ENCODE assay signal across 14 cellular contexts in genomic region chr6:45631396-45631795, GRCh38.
DNase-seq lines count a peak whose midpoint lies in the region; ATAC-seq and TF ChIP-seq lines count a peak whose summit lies in the region.
"Had no signal": no experiment of that assay in that cellular context is flagged by ENCODE, and none has a peak within 500 bp of the region (broad histone marks: within the 10 kb centered on the region; RNA-seq: fewer than 3 reads in every experiment).

No MANE protein-coding gene starts in this region.

- no peak overlapping the region for H3K4me3 ChIP-seq in AG10803 (ENCODE audit: low read length)
- no peak overlapping the region for H3K4me3 ChIP-seq in RWPE2 (ENCODE audit: severe bottlenecking)
- no peak overlapping the region for H3K4me3 ChIP-seq in ovary
- H3K4me3 ChIP-seq: lung had no signal

- ATAC-seq in RWPE2 (ENCODE audit: low read depth), result peak; percentile 87
- ATAC-seq in foreskin keratinocyte, result peak; percentile 52
- ATAC-seq: activated naive CD8-positive, alpha-beta T cell treated with anti-CD3 and anti-CD28 coated beads, Interleukin-2, amount 50 U/mL, for 24 hours; stimulated activated naive CD8-positive, alpha-beta T cell treated with anti-CD3 and anti-CD28 coated beads, Interleukin-15, amount 100 ng/mL, for 72 hours had no signal

- no peak for TF ChIP-seq EP300 in ovary (IDR thresholded peaks at IDR 0.05)

- H3K9me3 ChIP-seq in RWPE2 (ENCODE audit: severe bottlenecking) (no peaks in the 10 kb centered on the region), ovary (no peaks in the 10 kb centered on the region)

- TF ChIP-seq CTCF in AG10803 (conservative IDR thresholded peaks at IDR 0.05; ENCODE audit: low read length), result no peak
- no peak for TF ChIP-seq CTCF in RWPE2 (IDR thresholded peaks at IDR 0.05; ENCODE audit: poor library complexity, severe bottlenecking)
- TF ChIP-seq CTCF in foreskin keratinocyte (conservative IDR thresholded peaks at IDR 0.05), result no peak
- TF ChIP-seq CTCF in ovary (IDR thresholded peaks at IDR 0.05), result no peak

- DNase-seq in AG10803 (ENCODE audit: low read depth), result peak; percentile 70
- DNase-seq in H4 (ENCODE audit: low spot score), result peak; percentile 56
- no peak for DNase-seq in RWPE2 (ENCODE audit: low spot score)
- DNase-seq in foreskin keratinocyte, result peak; percentile 70 to 92
- no peak for DNase-seq in NCI-H226
- no peak for DNase-seq in ovary
- no peak for DNase-seq in mucosa of gallbladder (ENCODE audit: low spot score)
- DNase-seq in A172 (ENCODE audit: low spot score), result no peak
- DNase-seq: activated gamma-delta T cell treated with Interleukin-2 at 50 U/mL for 16 hours; activated naive CD8-positive, alpha-beta T cell treated with anti-CD3 and anti-CD28 coated beads, Interleukin-2, amount 50 U/mL, for 24 hours; GDM1; NCI-H2029 treated with DMSO at 0.1 percent for 48 hours; stimulated activated naive CD8-positive, alpha-beta T cell treated with anti-CD3 and anti-CD28 coated beads, Interleukin-15, amount 100 ng/mL, for 72 hours had no signal

- WGBS in ovary, 3 donors, result 83 to 92% (median 87%) methylated on average over 3 of the region's 3 CpGs

- H3K27me3 ChIP-seq in RWPE2 (ENCODE audit: insufficient read depth, poor library complexity, severe bottlenecking) (no peaks in the 10 kb centered on the region), foreskin keratinocyte (peaks cover 2% of the 10 kb centered on the region), ovary (no peaks in the 10 kb centered on the region)

- H3K27ac ChIP-seq in RWPE2 (ENCODE audit: poor library complexity, severe bottlenecking), result peak overlapping the region; percentile 7
- no peak overlapping the region for H3K27ac ChIP-seq in foreskin keratinocyte
- no peak overlapping the region for H3K27ac ChIP-seq in ovary

- no peak for TF ChIP-seq POLR2A in ovary (IDR thresholded peaks at IDR 0.05)

- H3K4me1 ChIP-seq in RWPE2 (ENCODE audit: insufficient read depth, poor library complexity, severe bottlenecking) (peaks cover 22% of the 10 kb centered on the region), foreskin keratinocyte (no peaks in the 10 kb centered on the region), ovary (ENCODE audit: insufficient read depth) (peaks cover 4% of the 10 kb centered on the region)

- H3K36me3 ChIP-seq in RWPE2 (ENCODE audit: low read depth), result no peaks in the 10 kb centered on the region
- H3K36me3 ChIP-seq in ovary, result no peaks in the 10 kb centered on the region

- intact Hi-C loops in ovary (cut with DNase I), result no loop called here

Comparison
In these comparisons a context has a peak if more than half of its experiments do, and no peak if none do; other contexts are left out.
1. DNase-seq: peak in AG10803 (single experiment), H4 (single experiment) and foreskin keratinocyte (2 of 2); none in RWPE2 (single experiment), NCI-H226 (single experiment), ovary (0 of 5), mucosa of gallbladder (single experiment) and A172 (single experiment).